Comparison of ENCODE assay signal across 13 cellular contexts in genomic region chr18:26185267-26185666, GRCh38.
DNase-seq lines count a peak whose midpoint lies in the region; FAIRE-seq and TF ChIP-seq lines count a peak whose summit lies in the region.
"Had no signal": no experiment of that assay in that cellular context is flagged by ENCODE, and none has a peak within 500 bp of the region (broad histone marks: within the 10 kb centered on the region; RNA-seq: fewer than 3 reads in every experiment).

No MANE protein-coding gene starts in this region.

- no peak for TF ChIP-seq CTCF in coronary artery (IDR thresholded peaks at IDR 0.05)

- no peak for FAIRE-seq in H54 (lab: Jason Lieb, UNC)

- TF ChIP-seq POLR2A in H54 (IDR thresholded peaks at IDR 0.05; ENCODE audit: low read depth, low read length), result no peak

- H3K4me3 ChIP-seq in coronary artery, result no peak overlapping the region
- H3K4me3 ChIP-seq: BLaER1 treated with 17β-estradiol and CSF1 and Interleukin-3, amounts not matched to agents 10 nM and 100 nM; hepatocyte had no signal

- in situ Hi-C loops in ACHN (cut with HindIII; ENCODE audit: low pct_ligation_motif_present, low pct_unique_long_range_greater_than_20kb, low sequenced_read_pairs), result no loop called here

- H3K27ac ChIP-seq in coronary artery, result no peak overlapping the region
- H3K27ac ChIP-seq: BLaER1 treated with 17β-estradiol and CSF1 and Interleukin-3, amounts not matched to agents 10 nM and 100 nM; hepatocyte had no signal

- DNase-seq in ACHN (peak; percentile 38), H54 (ENCODE audit: insufficient read length, low spot score) (peak; percentile 1), RKO (ENCODE audit: low spot score) (peak; percentile 57), glomerular visceral epithelial cell (ENCODE audit: extremely low spot score) (peak; percentile 11), NOMO-1 (lab: John Stamatoyannopoulos, UW; ENCODE audit: unreplicated experiment in 2 of 2) (no peak), coronary artery (ENCODE audit: low spot score) (no peak), NCI-H1092 treated with DMSO at 0.1 percent for 48 hours (lab: John Stamatoyannopoulos, UW) (no peak)
- no peak for DNase-seq in stimulated activated naive CD4-positive, alpha-beta T cell treated with Interleukin-2 at 50 U/mL for 16 hours (lab: John Stamatoyannopoulos, UW)
- DNase-seq: activated CD4-positive, alpha-beta T cell treated with anti-CD3 and anti-CD28 coated beads, Interleukin-2, amount 10 ng/mL, durations not matched to agents 7 days and 5 days; NCI-H2029; Right ventricle myocardium superior had no signal

Comparison
In these comparisons a context has a peak if more than half of its experiments do, and no peak if none do; other contexts are left out.
1. DNase-seq: peak in ACHN (single experiment), H54 (single experiment), RKO (single experiment) and glomerular visceral epithelial cell (single experiment); none in NOMO-1 (0 of 2), coronary artery (single experiment), NCI-H1092 treated with DMSO at 0.1 percent for 48 hours (single experiment) and stimulated activated naive CD4-positive, alpha-beta T cell treated with Interleukin-2 at 50 U/mL for 16 hours (single experiment).